In the genomic region with DNA sequence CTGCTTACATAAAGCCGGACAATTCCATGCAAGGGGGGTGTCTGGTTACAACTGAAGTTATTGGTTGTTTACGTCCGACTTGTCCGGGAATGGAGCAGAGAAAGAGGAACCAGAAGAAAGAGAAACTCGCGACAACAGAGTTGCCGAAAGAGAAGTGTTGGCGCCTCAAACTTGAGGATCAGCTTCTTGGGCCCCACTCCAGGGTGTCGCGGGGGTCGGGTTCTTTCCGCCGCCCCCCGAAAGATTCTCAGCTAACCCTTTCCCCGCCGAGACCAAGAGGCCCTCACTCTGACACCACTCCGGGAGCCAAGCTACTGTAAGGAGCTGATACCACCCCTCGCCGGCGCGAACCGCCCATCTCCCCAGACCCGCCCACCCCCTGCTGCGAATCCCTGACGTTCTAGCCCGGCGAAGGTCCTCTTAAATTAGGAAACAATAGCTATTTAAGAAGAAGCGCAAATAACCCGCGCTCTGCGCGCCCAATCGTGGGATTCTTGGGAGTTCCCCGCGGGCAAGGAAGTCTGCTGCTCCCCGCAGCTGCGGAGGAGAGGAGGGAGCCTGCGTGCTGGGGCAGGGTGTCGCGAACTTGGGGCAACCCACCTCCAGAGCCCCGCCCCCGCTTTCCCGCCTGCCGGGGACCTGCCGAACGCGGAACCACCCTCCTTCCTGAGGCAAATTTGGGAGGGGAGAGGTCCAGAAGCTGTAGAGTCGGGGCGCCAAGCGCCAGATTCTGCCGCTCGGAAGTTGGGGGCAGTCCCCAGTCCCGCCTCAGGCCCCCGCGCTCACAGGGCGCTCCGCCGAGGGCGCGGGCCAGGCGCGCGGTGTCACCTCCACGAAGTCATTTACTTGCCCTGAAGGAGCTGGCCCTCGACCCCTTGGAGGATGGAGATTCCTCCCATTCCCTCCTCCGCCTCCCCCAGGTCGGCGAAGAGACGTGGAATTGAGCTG, we compare ENCODE assay signal across 1 cellular context.
TF ChIP-seq lines count a peak whose summit lies in the region.

No MANE protein-coding gene starts in this region.

TF ChIP-seq in K562, 482 proteins besides CTCF, POLR2A, EP300 and RAD21 (continued from another document and continues in another):
- TF ChIP-seq, protein P1, sequence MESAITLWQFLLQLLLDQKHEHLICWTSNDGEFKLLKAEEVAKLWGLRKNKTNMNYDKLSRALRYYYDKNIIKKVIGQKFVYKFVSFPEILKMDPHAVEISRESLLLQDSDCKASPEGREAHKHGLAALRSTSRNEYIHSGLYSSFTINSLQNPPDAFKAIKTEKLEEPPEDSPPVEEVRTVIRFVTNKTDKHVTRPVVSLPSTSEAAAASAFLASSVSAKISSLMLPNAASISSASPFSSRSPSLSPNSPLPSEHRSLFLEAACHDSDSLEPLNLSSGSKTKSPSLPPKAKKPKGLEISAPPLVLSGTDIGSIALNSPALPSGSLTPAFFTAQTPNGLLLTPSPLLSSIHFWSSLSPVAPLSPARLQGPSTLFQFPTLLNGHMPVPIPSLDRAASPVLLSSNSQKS (CRISPR knock-in tag; IDR thresholded peaks at IDR 0.05), result no peak
- TF ChIP-seq ZNF766 (CRISPR knock-in tag; conservative IDR thresholded peaks at IDR 0.05), result no peak
- 0 out of 2 replicates have a peak, but pooled peaks have one; percentile 20 for TF ChIP-seq ZNF431 (CRISPR knock-in tag; IDR thresholded peaks at IDR 0.05)
- TF ChIP-seq, protein P2, sequence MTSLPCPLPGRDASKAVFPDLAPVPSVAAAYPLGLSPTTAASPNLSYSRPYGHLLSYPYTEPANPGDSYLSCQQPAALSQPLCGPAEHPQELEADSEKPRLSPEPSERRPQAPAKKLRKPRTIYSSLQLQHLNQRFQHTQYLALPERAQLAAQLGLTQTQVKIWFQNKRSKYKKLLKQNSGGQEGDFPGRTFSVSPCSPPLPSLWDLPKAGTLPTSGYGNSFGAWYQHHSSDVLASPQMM (CRISPR knock-in tag; IDR thresholded peaks at IDR 0.05), result no peak
- TF ChIP-seq, protein P3, sequence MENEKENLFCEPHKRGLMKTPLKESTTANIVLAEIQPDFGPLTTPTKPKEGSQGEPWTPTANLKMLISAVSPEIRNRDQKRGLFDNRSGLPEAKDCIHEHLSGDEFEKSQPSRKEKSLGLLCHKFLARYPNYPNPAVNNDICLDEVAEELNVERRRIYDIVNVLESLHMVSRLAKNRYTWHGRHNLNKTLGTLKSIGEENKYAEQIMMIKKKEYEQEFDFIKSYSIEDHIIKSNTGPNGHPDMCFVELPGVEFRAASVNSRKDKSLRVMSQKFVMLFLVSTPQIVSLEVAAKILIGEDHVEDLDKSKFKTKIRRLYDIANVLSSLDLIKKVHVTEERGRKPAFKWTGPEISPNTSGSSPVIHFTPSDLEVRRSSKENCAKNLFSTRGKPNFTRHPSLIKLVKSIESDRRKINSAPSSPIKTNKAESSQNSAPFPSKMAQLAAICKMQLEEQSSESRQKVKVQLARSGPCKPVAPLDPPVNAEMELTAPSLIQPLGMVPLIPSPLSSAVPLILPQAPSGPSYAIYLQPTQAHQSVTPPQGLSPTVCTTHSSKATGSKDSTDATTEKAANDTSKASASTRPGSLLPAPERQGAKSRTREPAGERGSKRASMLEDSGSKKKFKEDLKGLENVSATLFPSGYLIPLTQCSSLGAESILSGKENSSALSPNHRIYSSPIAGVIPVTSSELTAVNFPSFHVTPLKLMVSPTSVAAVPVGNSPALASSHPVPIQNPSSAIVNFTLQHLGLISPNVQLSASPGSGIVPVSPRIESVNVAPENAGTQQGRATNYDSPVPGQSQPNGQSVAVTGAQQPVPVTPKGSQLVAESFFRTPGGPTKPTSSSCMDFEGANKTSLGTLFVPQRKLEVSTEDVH (IDR thresholded peaks at IDR 0.05; ENCODE audit: low read depth, partially characterized antibody), result no peak
- no peak for TF ChIP-seq HEY1 (CRISPR knock-in tag; IDR thresholded peaks at IDR 0.05; ENCODE audit: borderline replicate concordance)
- no peak for TF ChIP-seq BMI1 (IDR thresholded peaks at IDR 0.05; ENCODE audit: low read length)
- no peak for TF ChIP-seq ZNF79 (CRISPR knock-in tag; IDR thresholded peaks at IDR 0.05; ENCODE audit: low read depth)
- TF ChIP-seq, protein P4, sequence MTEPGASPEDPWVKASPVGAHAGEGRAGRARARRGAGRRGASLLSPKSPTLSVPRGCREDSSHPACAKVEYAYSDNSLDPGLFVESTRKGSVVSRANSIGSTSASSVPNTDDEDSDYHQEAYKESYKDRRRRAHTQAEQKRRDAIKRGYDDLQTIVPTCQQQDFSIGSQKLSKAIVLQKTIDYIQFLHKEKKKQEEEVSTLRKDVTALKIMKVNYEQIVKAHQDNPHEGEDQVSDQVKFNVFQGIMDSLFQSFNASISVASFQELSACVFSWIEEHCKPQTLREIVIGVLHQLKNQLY (CRISPR knock-in tag; conservative IDR thresholded peaks at IDR 0.05), result no peak
- no peak for TF ChIP-seq HDGF (IDR thresholded peaks at IDR 0.05)
- TF ChIP-seq TAL1 (IDR thresholded peaks at IDR 0.05), result no peak
- 0 out of 2 replicates have a peak, but pooled peaks have one; percentile 20 for TF ChIP-seq SMARCA4 (IDR thresholded peaks at IDR 0.05)
- TF ChIP-seq BRCA1 (IDR thresholded peaks at IDR 0.05), result no peak
- no peak for TF ChIP-seq BRCA1 (CRISPR knock-in tag; IDR thresholded peaks at IDR 0.05)
- TF ChIP-seq ZFP36 (IDR thresholded peaks at IDR 0.05; ENCODE audit: low read depth, low read length, partially characterized antibody), result peak; percentile 4
- no peak for TF ChIP-seq PHB (CRISPR knock-in tag; IDR thresholded peaks at IDR 0.05)
- TF ChIP-seq, protein P5, sequence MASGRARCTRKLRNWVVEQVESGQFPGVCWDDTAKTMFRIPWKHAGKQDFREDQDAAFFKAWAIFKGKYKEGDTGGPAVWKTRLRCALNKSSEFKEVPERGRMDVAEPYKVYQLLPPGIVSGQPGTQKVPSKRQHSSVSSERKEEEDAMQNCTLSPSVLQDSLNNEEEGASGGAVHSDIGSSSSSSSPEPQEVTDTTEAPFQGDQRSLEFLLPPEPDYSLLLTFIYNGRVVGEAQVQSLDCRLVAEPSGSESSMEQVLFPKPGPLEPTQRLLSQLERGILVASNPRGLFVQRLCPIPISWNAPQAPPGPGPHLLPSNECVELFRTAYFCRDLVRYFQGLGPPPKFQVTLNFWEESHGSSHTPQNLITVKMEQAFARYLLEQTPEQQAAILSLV (tag; IDR thresholded peaks at IDR 0.05), result no peak
- no peak; a peak in 1 of 4 replicates for TF ChIP-seq HDAC1 (IDR thresholded peaks at IDR 0.05)
- 0 out of 2 replicates have a peak, but pooled peaks have one; percentile 53 for TF ChIP-seq ZNF232 (CRISPR knock-in tag; IDR thresholded peaks at IDR 0.05)
- TF ChIP-seq SNRNP70 (optimal IDR thresholded peaks at IDR 0.05; ENCODE audit: low read depth, low read length), result no peak
- TF ChIP-seq RBM17 (IDR thresholded peaks at IDR 0.05; ENCODE audit: borderline replicate concordance, low read depth, low read length), result no peak
- TF ChIP-seq, protein P6, sequence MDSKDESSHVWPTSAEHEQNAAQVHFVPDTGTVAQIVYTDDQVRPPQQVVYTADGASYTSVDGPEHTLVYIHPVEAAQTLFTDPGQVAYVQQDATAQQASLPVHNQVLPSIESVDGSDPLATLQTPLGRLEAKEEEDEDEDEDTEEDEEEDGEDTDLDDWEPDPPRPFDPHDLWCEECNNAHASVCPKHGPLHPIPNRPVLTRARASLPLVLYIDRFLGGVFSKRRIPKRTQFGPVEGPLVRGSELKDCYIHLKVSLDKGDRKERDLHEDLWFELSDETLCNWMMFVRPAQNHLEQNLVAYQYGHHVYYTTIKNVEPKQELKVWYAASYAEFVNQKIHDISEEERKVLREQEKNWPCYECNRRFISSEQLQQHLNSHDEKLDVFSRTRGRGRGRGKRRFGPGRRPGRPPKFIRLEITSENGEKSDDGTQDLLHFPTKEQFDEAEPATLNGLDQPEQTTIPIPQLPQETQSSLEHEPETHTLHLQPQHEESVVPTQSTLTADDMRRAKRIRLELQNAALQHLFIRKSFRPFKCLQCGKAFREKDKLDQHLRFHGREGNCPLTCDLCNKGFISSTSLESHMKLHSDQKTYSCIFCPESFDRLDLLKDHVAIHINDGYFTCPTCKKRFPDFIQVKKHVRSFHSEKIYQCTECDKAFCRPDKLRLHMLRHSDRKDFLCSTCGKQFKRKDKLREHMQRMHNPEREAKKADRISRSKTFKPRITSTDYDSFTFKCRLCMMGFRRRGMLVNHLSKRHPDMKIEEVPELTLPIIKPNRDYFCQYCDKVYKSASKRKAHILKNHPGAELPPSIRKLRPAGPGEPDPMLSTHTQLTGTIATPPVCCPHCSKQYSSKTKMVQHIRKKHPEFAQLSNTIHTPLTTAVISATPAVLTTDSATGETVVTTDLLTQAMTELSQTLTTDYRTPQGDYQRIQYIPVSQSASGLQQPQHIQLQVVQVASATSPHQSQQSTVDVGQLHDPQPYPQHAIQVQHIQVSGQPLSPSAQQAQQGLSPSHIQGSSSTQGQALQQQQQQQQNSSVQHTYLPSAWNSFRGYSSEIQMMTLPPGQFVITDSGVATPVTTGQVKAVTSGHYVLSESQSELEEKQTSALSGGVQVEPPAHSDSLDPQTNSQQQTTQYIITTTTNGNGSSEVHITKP (IDR thresholded peaks at IDR 0.05; ENCODE audit: partially characterized antibody), result peak; percentile 92
- TF ChIP-seq, protein P7, sequence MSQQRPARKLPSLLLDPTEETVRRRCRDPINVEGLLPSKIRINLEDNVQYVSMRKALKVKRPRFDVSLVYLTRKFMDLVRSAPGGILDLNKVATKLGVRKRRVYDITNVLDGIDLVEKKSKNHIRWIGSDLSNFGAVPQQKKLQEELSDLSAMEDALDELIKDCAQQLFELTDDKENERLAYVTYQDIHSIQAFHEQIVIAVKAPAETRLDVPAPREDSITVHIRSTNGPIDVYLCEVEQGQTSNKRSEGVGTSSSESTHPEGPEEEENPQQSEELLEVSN (IDR thresholded peaks at IDR 0.05; ENCODE audit: borderline replicate concordance in 1 of 2, extremely low read depth in 1 of 2, insufficient read depth in 1 of 2, insufficient read length in 1 of 2, low read depth in 1 of 2, low read length in 1 of 2, poor library complexity in 1 of 2, severe bottlenecking in 1 of 2), result peak; percentile 92 to 95
- no peak for TF ChIP-seq ZNF316 (IDR thresholded peaks at IDR 0.05)
- TF ChIP-seq SUPT5H (IDR thresholded peaks at IDR 0.05), result peak; percentile 58
- TF ChIP-seq OTX1 (CRISPR knock-in tag; IDR thresholded peaks at IDR 0.05), result no peak
- no peak for TF ChIP-seq MYNN (IDR thresholded peaks at IDR 0.05)
- TF ChIP-seq MYNN (CRISPR knock-in tag; IDR thresholded peaks at IDR 0.05), result no peak
- no peak for TF ChIP-seq ATF1 (CRISPR knock-in tag; IDR thresholded peaks at IDR 0.05)
- no peak; the same call in 1 of the 2 replicates for TF ChIP-seq ATF1 (tag; IDR thresholded peaks at IDR 0.05)
- no peak for TF ChIP-seq ZNF785 (CRISPR knock-in tag; IDR thresholded peaks at IDR 0.05)
- no peak for TF ChIP-seq FOSL1 (tag; conservative IDR thresholded peaks at IDR 0.05)
- TF ChIP-seq, protein P8, sequence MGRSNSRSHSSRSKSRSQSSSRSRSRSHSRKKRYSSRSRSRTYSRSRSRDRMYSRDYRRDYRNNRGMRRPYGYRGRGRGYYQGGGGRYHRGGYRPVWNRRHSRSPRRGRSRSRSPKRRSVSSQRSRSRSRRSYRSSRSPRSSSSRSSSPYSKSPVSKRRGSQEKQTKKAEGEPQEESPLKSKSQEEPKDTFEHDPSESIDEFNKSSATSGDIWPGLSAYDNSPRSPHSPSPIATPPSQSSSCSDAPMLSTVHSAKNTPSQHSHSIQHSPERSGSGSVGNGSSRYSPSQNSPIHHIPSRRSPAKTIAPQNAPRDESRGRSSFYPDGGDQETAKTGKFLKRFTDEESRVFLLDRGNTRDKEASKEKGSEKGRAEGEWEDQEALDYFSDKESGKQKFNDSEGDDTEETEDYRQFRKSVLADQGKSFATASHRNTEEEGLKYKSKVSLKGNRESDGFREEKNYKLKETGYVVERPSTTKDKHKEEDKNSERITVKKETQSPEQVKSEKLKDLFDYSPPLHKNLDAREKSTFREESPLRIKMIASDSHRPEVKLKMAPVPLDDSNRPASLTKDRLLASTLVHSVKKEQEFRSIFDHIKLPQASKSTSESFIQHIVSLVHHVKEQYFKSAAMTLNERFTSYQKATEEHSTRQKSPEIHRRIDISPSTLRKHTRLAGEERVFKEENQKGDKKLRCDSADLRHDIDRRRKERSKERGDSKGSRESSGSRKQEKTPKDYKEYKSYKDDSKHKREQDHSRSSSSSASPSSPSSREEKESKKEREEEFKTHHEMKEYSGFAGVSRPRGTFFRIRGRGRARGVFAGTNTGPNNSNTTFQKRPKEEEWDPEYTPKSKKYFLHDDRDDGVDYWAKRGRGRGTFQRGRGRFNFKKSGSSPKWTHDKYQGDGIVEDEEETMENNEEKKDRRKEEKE (IDR thresholded peaks at IDR 0.05; ENCODE audit: borderline replicate concordance in 1 of 2, control insufficient read depth in 1 of 2, low read depth in 2 of 2, low read length in 1 of 2), result no peak
- no peak for TF ChIP-seq PPARD (CRISPR knock-in tag; IDR thresholded peaks at IDR 0.05)
- TF ChIP-seq NBN (IDR thresholded peaks at IDR 0.05; ENCODE audit: low read depth), result no peak
- TF ChIP-seq, protein P9, sequence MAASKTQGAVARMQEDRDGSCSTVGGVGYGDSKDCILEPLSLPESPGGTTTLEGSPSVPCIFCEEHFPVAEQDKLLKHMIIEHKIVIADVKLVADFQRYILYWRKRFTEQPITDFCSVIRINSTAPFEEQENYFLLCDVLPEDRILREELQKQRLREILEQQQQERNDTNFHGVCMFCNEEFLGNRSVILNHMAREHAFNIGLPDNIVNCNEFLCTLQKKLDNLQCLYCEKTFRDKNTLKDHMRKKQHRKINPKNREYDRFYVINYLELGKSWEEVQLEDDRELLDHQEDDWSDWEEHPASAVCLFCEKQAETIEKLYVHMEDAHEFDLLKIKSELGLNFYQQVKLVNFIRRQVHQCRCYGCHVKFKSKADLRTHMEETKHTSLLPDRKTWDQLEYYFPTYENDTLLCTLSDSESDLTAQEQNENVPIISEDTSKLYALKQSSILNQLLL (CRISPR knock-in tag; IDR thresholded peaks at IDR 0.05; ENCODE audit: borderline replicate concordance), result no peak
- TF ChIP-seq ESRRA (IDR thresholded peaks at IDR 0.05; ENCODE audit: borderline replicate concordance, low read depth), result 0 out of 2 replicates have a peak, but pooled peaks have one; percentile 14
- TF ChIP-seq LARP7 (IDR thresholded peaks at IDR 0.05), result no peak
- no peak for TF ChIP-seq ZNF143 (CRISPR knock-in tag; IDR thresholded peaks at IDR 0.05)
- peak; percentile 5; the same call in 1 of the 2 replicates for TF ChIP-seq RB1 (IDR thresholded peaks at IDR 0.05; ENCODE audit: low read depth)
- TF ChIP-seq ILF3 (IDR thresholded peaks at IDR 0.05; ENCODE audit: borderline replicate concordance), result no peak
- no peak for TF ChIP-seq ZKSCAN1 (IDR thresholded peaks at IDR 0.05; ENCODE audit: low read depth, low read length)
- no peak for TF ChIP-seq ZEB2 (IDR thresholded peaks at IDR 0.05)
- no peak for TF ChIP-seq MAFK (IDR thresholded peaks at IDR 0.05; ENCODE audit: low read length)
- no peak for TF ChIP-seq ZKSCAN3 (CRISPR knock-in tag; IDR thresholded peaks at IDR 0.05)
- peak; percentile 75 for TF ChIP-seq SPI1 (IDR thresholded peaks at IDR 0.05; ENCODE audit: borderline replicate concordance, low read depth, low read length)
- peak; percentile 82 for TF ChIP-seq EGR1 (conservative IDR thresholded peaks at IDR 0.05)
- TF ChIP-seq SP1 (CRISPR knock-in tag; IDR thresholded peaks at IDR 0.05), result peak; percentile 55; the same call in 1 of the 2 replicates
- no peak for TF ChIP-seq ZSCAN32 (CRISPR knock-in tag; IDR thresholded peaks at IDR 0.05)
- TF ChIP-seq GTF2A2 (tag; IDR thresholded peaks at IDR 0.05), result no peak
- no peak for TF ChIP-seq ZNF124 (CRISPR knock-in tag; IDR thresholded peaks at IDR 0.05)
- TF ChIP-seq HMG20B (CRISPR knock-in tag; IDR thresholded peaks at IDR 0.05), result no peak
